1 cellular context compared by ENCODE assay signal in genomic region chr19:19154768-19155494, GRCh38.
TF ChIP-seq lines count a peak whose summit lies in the region.

No MANE protein-coding gene starts in this region.

TF ChIP-seq in H1, 55 proteins besides CTCF, POLR2A, EP300 and RAD21:
- TF ChIP-seq CHD2 (IDR thresholded peaks at IDR 0.05; ENCODE audit: low read length) (no peak), SP1 (IDR thresholded peaks at IDR 0.05; ENCODE audit: low read depth, low read length) (no peak), SP4 (IDR thresholded peaks at IDR 0.05; ENCODE audit: low read length) (no peak), SAP30 (IDR thresholded peaks at IDR 0.05; ENCODE audit: insufficient read depth, insufficient replicate concordance, low read length) (no peak), ZNF274 (IDR thresholded peaks at IDR 0.05; ENCODE audit: borderline replicate concordance, extremely low read depth, low read length) (no peak), SIN3A (conservative IDR thresholded peaks at IDR 0.05 in 1 of 2, IDR thresholded peaks at IDR 0.05 in 1 of 2; ENCODE audit: low read depth in 1 of 2, low read length in 2 of 2) (no peak), CEBPB (IDR thresholded peaks at IDR 0.05; ENCODE audit: low read depth, low read length) (no peak), CREB1 (IDR thresholded peaks at IDR 0.05) (no peak), PHF8 (conservative IDR thresholded peaks at IDR 0.05; ENCODE audit: low read depth, low read length) (no peak), SIRT6 (IDR thresholded peaks at IDR 0.05; ENCODE audit: low read length) (no peak), TBP (IDR thresholded peaks at IDR 0.05; ENCODE audit: low read depth, low read length) (no peak), ASH2L (IDR thresholded peaks at IDR 0.05; ENCODE audit: low read length) (no peak), MAFK (IDR thresholded peaks at IDR 0.05; ENCODE audit: low read depth, low read length) (no peak), RBBP5 (IDR thresholded peaks at IDR 0.05; ENCODE audit: borderline replicate concordance, low read depth, low read length) (no peak), KDM1A (IDR thresholded peaks at IDR 0.05; ENCODE audit: borderline replicate concordance, low read length) (no peak), BCL11A (IDR thresholded peaks at IDR 0.05; ENCODE audit: low read depth in 2 of 2, low read length in 2 of 2) (no peak), NRF1 (IDR thresholded peaks at IDR 0.05; ENCODE audit: low read depth, low read length) (no peak), YY1 (IDR thresholded peaks at IDR 0.05; ENCODE audit: low read depth, low read length) (no peak), SIX5 (IDR thresholded peaks at IDR 0.05; ENCODE audit: low read depth, low read length) (no peak)
TF ChIP-seq in H1: peak in this region for 0.
